In the genomic region with DNA sequence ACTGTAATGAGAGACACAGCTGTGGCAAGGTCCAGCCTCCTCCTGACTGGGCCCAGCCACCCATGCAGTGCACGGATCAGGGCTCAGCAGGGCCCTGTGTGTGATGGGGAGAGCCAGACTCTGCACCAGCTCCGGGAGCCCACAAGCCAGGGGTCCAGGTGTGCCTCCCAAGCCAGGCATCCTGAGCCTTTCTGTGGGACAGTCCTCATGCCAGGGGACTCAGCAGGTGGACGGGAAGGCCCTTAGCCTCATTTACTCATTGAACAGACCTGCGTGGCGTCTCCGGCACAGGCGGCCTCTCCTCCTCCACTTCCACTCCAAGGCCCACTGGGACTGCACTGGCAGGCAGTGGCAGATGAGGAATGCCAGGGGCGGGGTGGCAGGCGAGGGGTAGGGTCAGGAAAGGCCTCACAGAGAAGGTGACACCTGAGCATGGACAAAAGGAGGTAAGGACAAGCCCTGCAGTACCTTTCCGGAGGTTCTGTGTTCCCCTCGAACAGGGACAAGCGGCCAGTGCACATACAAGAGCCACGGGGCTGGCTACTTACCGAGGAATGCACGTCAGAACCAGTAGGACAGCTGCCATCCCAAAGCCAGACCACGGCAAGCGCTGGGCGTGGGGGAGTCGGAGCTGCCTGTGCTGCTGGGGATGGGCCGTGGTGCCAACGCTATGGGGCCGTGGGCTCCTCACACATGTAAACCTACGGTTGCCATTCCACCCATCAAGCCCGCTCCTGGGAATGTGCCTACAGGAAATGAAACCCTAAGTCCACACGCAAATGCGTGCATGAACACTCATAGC, we compare ENCODE assay signal across 22 cellular contexts. TPM values are rescaled to one million over a fixed set of nuclear protein-coding genes. Genes with fewer than 3 reads are reported as not detected.
DNase-seq lines count a peak whose midpoint lies in the region; ATAC-seq and TF ChIP-seq lines count a peak whose summit lies in the region.
"Had no signal": no experiment of that assay in that cellular context is flagged by ENCODE, and none has a peak within 500 bp of the region (broad histone marks: within the 10 kb centered on the region; RNA-seq: fewer than 3 reads in every experiment).

No MANE protein-coding gene starts in this region.

- 86 to 89% methylated on average over 26 of the region's 26 CpGs for WGBS in sigmoid colon, 2 donors

- H3K36me3 ChIP-seq in lower lobe of right lung: no peaks in the 10 kb centered on the region
- H3K36me3 ChIP-seq in sigmoid colon: no peaks in the 10 kb centered on the region
- H3K36me3 ChIP-seq: WERI-Rb-1 had no signal

- H3K9me3 Mint-ChIP-seq in activated T-cell treated with anti-CD3 and anti-CD28 coated beads, Interleukin-2, amount 50 U/mL, for 72 hours: peaks cover 6 to 9% of the 10 kb centered on the region in 2 donors

- peaks cover 15% of the 10 kb centered on the region for H3K27me3 Mint-ChIP-seq in activated T-cell treated with anti-CD3 and anti-CD28 coated beads, Interleukin-2, amount 50 U/mL, for 72 hours (ENCODE audit: low read depth)

- no peak overlapping the region for H3K27ac ChIP-seq in lower lobe of right lung
- H3K27ac ChIP-seq in sigmoid colon: no peak overlapping the region
- H3K27ac ChIP-seq: foreskin keratinocyte, hepatocyte, HL-60, WERI-Rb-1 had no signal

- H3K27ac Mint-ChIP-seq in activated T-cell treated with anti-CD3 and anti-CD28 coated beads, Interleukin-2, amount 50 U/mL, for 72 hours: no peak overlapping the region
- H3K27ac Mint-ChIP-seq: IgD-negative memory B cell; memory B cell; naive thymus-derived CD4-positive, alpha-beta T cell had no signal

- ATAC-seq in activated T-cell treated with anti-CD3 and anti-CD28 coated beads, Interleukin-2, amount 50 U/mL, for 72 hours (replicated peaks in 1 of 2): no peak
- ATAC-seq in lower lobe of right lung: no peak
- no peak for ATAC-seq in left lobe of liver
- no peak for ATAC-seq in HG03342 (IDR thresholded peaks at IDR 0.05; ENCODE audit: unreplicated experiment)
- ATAC-seq: foreskin keratinocyte; naive thymus-derived CD4-positive, alpha-beta T cell had no signal

- no peak overlapping the region for H3K4me3 ChIP-seq in lower lobe of right lung
- H3K4me3 ChIP-seq in sigmoid colon: no peak overlapping the region
- H3K4me3 ChIP-seq: hepatocyte had no signal

- no peaks in the 10 kb centered on the region for H3K4me1 ChIP-seq in lower lobe of right lung
- H3K4me1 ChIP-seq in sigmoid colon: no peaks in the 10 kb centered on the region
- H3K4me1 ChIP-seq: foreskin keratinocyte had no signal

- peak; percentile 12 for DNase-seq in activated T-cell treated with anti-CD3 and anti-CD28 coated beads, Interleukin-2, amount 50 U/mL, for 1 hour
- no peak for DNase-seq in activated T-cell treated with anti-CD3 and anti-CD28 coated beads, Interleukin-2, amount 50 U/mL, for 72 hours
- DNase-seq in D341Med (ENCODE audit: low spot score) (peak; percentile 7), lower lobe of right lung (peak; percentile 32), sigmoid colon (peak; percentile 57), left lobe of liver (ENCODE audit: low spot score) (no peak), NCI-H510A treated with DMSO at 0.1 percent for 48 hours (lab: John Stamatoyannopoulos, UW) (no peak)
- DNase-seq: activated gamma-delta T cell; DMS 273 treated with DMSO at 0.1 percent for 48 hours; foreskin keratinocyte; naive thymus-derived CD4-positive, alpha-beta T cell; NCI-H1417; NCI-H2107; NCI-H510A; SK-N-SH; WERI-Rb-1 had no signal

- TF ChIP-seq POLR2A in sigmoid colon (IDR thresholded peaks at IDR 0.05): no peak

- intact Hi-C loops in lower lobe of right lung (cut with DNase I) (no loop called here), sigmoid colon (cut with DNase I) (no loop called here)

- TF ChIP-seq EP300 in sigmoid colon (IDR thresholded peaks at IDR 0.05): no peak

- H3K9me3 ChIP-seq in lower lobe of right lung (peaks cover 4% of the 10 kb centered on the region), sigmoid colon (peaks cover 0 to 4% (median 1%) of the 10 kb centered on the region in 4 donors)
- H3K9me3 ChIP-seq: SK-N-SH had no signal

- no peak overlapping the region for H3K4me3 Mint-ChIP-seq in activated T-cell treated with anti-CD3 and anti-CD28 coated beads, Interleukin-2, amount 50 U/mL, for 72 hours
- H3K4me3 Mint-ChIP-seq: IgD-negative memory B cell; memory B cell; naive thymus-derived CD4-positive, alpha-beta T cell had no signal

- TF ChIP-seq CTCF in lower lobe of right lung (IDR thresholded peaks at IDR 0.05) (no peak), sigmoid colon (IDR thresholded peaks at IDR 0.05) (no peak)

- H3K36me3 Mint-ChIP-seq in activated T-cell treated with anti-CD3 and anti-CD28 coated beads, Interleukin-2, amount 50 U/mL, for 72 hours (ENCODE audit: insufficient read depth in 2 of 2): peaks cover 5 to 10% of the 10 kb centered on the region in 2 donors

- peaks cover 7% of the 10 kb centered on the region for H3K4me1 Mint-ChIP-seq in activated T-cell treated with anti-CD3 and anti-CD28 coated beads, Interleukin-2, amount 50 U/mL, for 72 hours (ENCODE audit: low read depth)
- H3K4me1 Mint-ChIP-seq: memory B cell had no signal

- H3K27me3 ChIP-seq in lower lobe of right lung (ENCODE audit: low read depth): peaks cover 4% of the 10 kb centered on the region
- peaks cover 0 to 20% (median 0%) of the 10 kb centered on the region in 3 donors for H3K27me3 ChIP-seq in sigmoid colon
- H3K27me3 ChIP-seq: hepatocyte had no signal

RNA-seq across cellular contexts. Expression of a gene that starts 52.7 kb away (rescaled TPM):
- 10 to 100 TPM in 1 of 2 donors, 1 to 10 TPM in 1; 2.0 to 40.4 TPM for total RNA-seq in activated T-cell treated with anti-CD3 and anti-CD28 coated beads, Interleukin-2, amount 50 U/mL, for 72 hours
- total RNA-seq in lower lobe of right lung (33.9 TPM), sigmoid colon (10 to 100 TPM; 13.9 to 63.1 (median 27.0) TPM), left lobe of liver (254 TPM)
- 1 to 10 TPM; 1.6 to 7.8 (median 2.4) TPM for polyA plus RNA-seq in sigmoid colon
- total RNA-seq: T-helper 2 cell treated with Interferon-gamma antibody and Interleukin-4, amounts not matched to agents 100 ng/mL and 5 ng/mL, for 36 hours had no signal
- polyA plus RNA-seq: IgD-negative memory B cell; naive thymus-derived CD4-positive, alpha-beta T cell had no signal

Comparison
In these comparisons a context has a peak if more than half of its experiments do, and no peak if none do; other contexts are left out.
1. DNase-seq: peak in activated T-cell treated with anti-CD3 and anti-CD28 coated beads, Interleukin-2, amount 50 U/mL, for 1 hour (single experiment), D341Med (single experiment), lower lobe of right lung (single experiment) and sigmoid colon (single experiment); none in activated T-cell treated with anti-CD3 and anti-CD28 coated beads, Interleukin-2, amount 50 U/mL, for 72 hours (0 of 2), left lobe of liver (single experiment) and NCI-H510A treated with DMSO at 0.1 percent for 48 hours (single experiment).